In the genomic region with DNA sequence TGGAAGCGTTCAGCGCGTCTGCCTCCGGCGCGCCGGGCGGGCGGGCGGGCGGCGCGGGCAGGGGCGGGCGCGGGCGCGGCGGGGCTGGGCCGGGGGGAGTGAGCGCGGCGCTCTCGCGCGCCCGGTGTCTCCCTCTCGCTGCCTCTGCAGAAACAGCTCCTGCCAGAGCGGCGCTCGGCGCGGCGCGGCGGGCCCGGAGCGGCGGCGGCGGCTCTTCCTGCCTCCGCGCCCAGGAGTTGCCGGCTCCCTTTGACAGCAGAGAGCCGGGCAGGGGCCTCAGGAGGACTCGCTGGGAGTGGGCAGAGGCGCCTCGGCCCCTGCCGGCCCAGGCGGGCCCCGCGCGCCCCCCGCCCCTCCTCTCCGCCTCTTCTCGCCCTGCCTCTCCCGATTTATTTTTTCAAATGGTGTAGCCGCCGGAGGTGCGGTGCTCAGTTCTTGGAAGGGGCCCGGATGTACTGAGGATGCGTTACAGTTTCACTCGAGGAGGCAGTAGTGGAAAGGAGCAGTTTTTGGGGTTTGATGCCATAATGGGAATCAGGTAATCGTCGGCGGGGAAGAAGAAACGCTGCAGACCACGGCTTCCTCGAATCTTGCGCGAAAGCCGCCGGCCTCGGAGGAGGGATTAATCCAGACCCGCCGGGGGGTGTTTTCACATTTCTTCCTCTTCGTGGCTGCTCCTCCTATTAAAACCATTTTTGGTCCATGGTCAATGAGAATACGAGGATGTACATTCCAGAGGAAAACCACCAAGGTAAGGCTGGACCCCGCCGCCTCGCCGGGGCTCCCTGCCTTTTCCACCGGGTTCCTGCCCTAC, we compare ENCODE assay signal across 8 cellular contexts. TPM values are rescaled to one million over a fixed set of nuclear protein-coding genes. Genes with fewer than 3 reads are reported as not detected.
DNase-seq lines count a peak whose midpoint lies in the region; ATAC-seq and TF ChIP-seq lines count a peak whose summit lies in the region.

A gene (plus strand): TSS at position 127 of the 814 bp plus-strand sequence. CDS start 576 bp downstream, at position 703.

- POLR2A ChIA-PET in OCI-LY7 (lab: Charles Lee): no interaction called here

- H3K4me1 ChIP-seq in OCI-LY7 (ENCODE audit: insufficient read depth, low read length, poor library complexity, severe bottlenecking) (no peaks in the 10 kb centered on the region), right cardiac atrium (ENCODE audit: control insufficient read depth, insufficient read depth, low read length) (no peaks in the 10 kb centered on the region)

- no peaks in the 10 kb centered on the region for H4K20me1 ChIP-seq in OCI-LY7 (ENCODE audit: insufficient read depth, low read length)

- TF ChIP-seq CTCF in OCI-LY7 (conservative IDR thresholded peaks at IDR 0.05; ENCODE audit: low read length): no peak

- no peak within 1 kb of the TSS for H2AFZ ChIP-seq in OCI-LY7 (ENCODE audit: low read length)

- H3K79me2 ChIP-seq in OCI-LY7 (ENCODE audit: insufficient read depth, low read depth, low read length): no peaks in the 10 kb centered on the region

- WGBS in right cardiac atrium: 1% methylated on average over 83 of the region's 83 CpGs

- H3K9me3 ChIP-seq in OCI-LY7 (ENCODE audit: low read length) (no peaks in the 10 kb centered on the region), right cardiac atrium (ENCODE audit: control insufficient read depth, low read length) (no peaks in the 10 kb centered on the region)

- no peaks in the 10 kb centered on the region for H3K36me3 ChIP-seq in OCI-LY7 (ENCODE audit: insufficient read depth, low read length)

- intact Hi-C loops in OCI-LY7 (cut with micrococcal nuclease; ENCODE audit: unreplicated experiment) (no loop called here), right cardiac atrium (cut with DNase I) (loop anchor here (10.0 kb wide), 1 partner anchor 232 kb away; no protein-coding TSS in a partner anchor), posterior cingulate gyrus (cut with DNase I) (loop anchor here (5.0 to 10.0 kb wide), 2 partner anchors 102 to 229 kb away; no protein-coding TSS in a partner anchor)

- H3K9me2 ChIP-seq in OCI-LY7 (ENCODE audit: insufficient read depth, low read length): no peaks in the 10 kb centered on the region

- peak; percentile 70 for DNase-seq in 8988T
- peak; percentile 52 for DNase-seq in H4 (ENCODE audit: low spot score)
- peak; percentile 16 for DNase-seq in OCI-LY7 (ENCODE audit: low spot score)
- DNase-seq in anterior cingulate cortex (lab: John Stamatoyannopoulos, UW): peak in 48 of 58 donors; percentile 13 to 67 (median 42)
- DNase-seq in right cardiac atrium: peak; percentile 62 to 88 (median 86)
- peak; percentile 32 to 95 (median 64) for DNase-seq in posterior cingulate gyrus
- no peak for DNase-seq in epidermal melanocyte (ENCODE audit: insufficient read length, low spot score)
- DNase-seq in effector CD8-positive, alpha-beta T cell (lab: John Stamatoyannopoulos, UW): no peak

- CTCF ChIA-PET in OCI-LY7 (lab: Charles Lee; ENCODE audit: unreplicated experiment): no interaction called here

- H3K4me2 ChIP-seq in OCI-LY7 (ENCODE audit: low read length): peak within 1 kb of the TSS; percentile 38

- no peak within 1 kb of the TSS for H3K4me3 ChIP-seq in OCI-LY7 (ENCODE audit: low read depth, low read length, poor library complexity, severe bottlenecking)
- H3K4me3 ChIP-seq in right cardiac atrium (ENCODE audit: low read length): peak within 1 kb of the TSS; percentile 87

- no peaks in the 10 kb centered on the region for H3K27me3 ChIP-seq in right cardiac atrium (ENCODE audit: control insufficient read depth, insufficient read depth)

- H3K27ac ChIP-seq in OCI-LY7 (ENCODE audit: low read depth, low read length, poor library complexity, severe bottlenecking) (no peak within 1 kb of the TSS), right cardiac atrium (ENCODE audit: low read length) (peak within 1 kb of the TSS; percentile 1)

- no TSS peak for BruUV-seq in OCI-LY7 (replicated peaks; lab: Mats Ljungman, UMichigan)

- peak; percentile 79 for ATAC-seq in right cardiac atrium

RNA-seq across cellular contexts. Expression of the gene that starts here (rescaled TPM):
- 1.5 TPM in 2 replicates for total RNA-seq in H4 (2014; rRNA removed; shearing (Covaris generic))
- total RNA-seq in OCI-LY7 (2014; rRNA removed; shearing (Covaris generic)): 0.21 and 0.69 TPM in 2 replicates
- 1.3 and 1.4 TPM in 2 replicates for total RNA-seq in OCI-LY7 (2022)
- 100 to 1,000 TPM; 111 to 163 (median 124) TPM for total RNA-seq in right cardiac atrium
- polyA plus RNA-seq in right cardiac atrium: 34.6 TPM

Comparison
In these comparisons a context has a peak if more than half of its experiments do, and no peak if none do; other contexts are left out.
1. RNA of the gene that starts here (total RNA-seq): 111 to 163 TPM in right cardiac atrium; 1.5 TPM in H4 and 0.21 to 1.4 TPM in OCI-LY7; every median in the first group is over 10 times any median in the second.
2. DNase-seq: peak in 8988T (single experiment), H4 (single experiment), OCI-LY7 (single experiment), anterior cingulate cortex (48 of 58), right cardiac atrium (3 of 3) and posterior cingulate gyrus (10 of 10); none in epidermal melanocyte (single experiment) and effector CD8-positive, alpha-beta T cell (single experiment).